ENCODE assay signal across 33 cellular contexts in genomic region chr13:78743972-78744371, GRCh38.
"Had no signal": no experiment of that assay in that cellular context is flagged by ENCODE, and none has a peak within 500 bp of the region (broad histone marks: within the 10 kb centered on the region; RNA-seq: fewer than 3 reads in every experiment).

No MANE protein-coding gene starts in this region.

- H3K36me3 Mint-ChIP-seq: activated naive CD4-positive, alpha-beta T cell treated with anti-CD3 and anti-CD28 coated beads, Interleukin-2, amount 10 ng/mL, durations not matched to agents 7 days and 5 days; activated naive CD4-positive, alpha-beta T cell treated with anti-CD3 and anti-CD28 coated beads, Interleukin-2, amount 50 U/mL, for 72 hours; activated naive CD8-positive, alpha-beta T cell treated with anti-CD3 and anti-CD28 coated beads, Interleukin-2, amount 10 ng/mL, durations not matched to agents 7 days and 5 days; brain had no signal

- H3K27me3 ChIP-seq: ascending aorta, breast epithelium, cardiac muscle cell, colonic mucosa, gastroesophageal sphincter had no signal

- H3K4me3 ChIP-seq: ascending aorta, breast epithelium, cardiac muscle cell, colonic mucosa, esophagus squamous epithelium, gastroesophageal sphincter had no signal

- H3K4me3 Mint-ChIP-seq: activated CD4-positive, alpha-beta memory T cell treated with anti-CD3 and anti-CD28 coated beads, Interleukin-2, amount 10 ng/mL, durations not matched to agents 7 days and 5 days; activated CD4-positive, alpha-beta T cell treated with anti-CD3 and anti-CD28 coated beads for 36 hours; activated CD4-positive, alpha-beta T cell treated with anti-CD3 and anti-CD28 coated beads, Interleukin-2, amount 10 ng/mL, durations not matched to agents 24 days and 14 days; activated naive CD4-positive, alpha-beta T cell treated with anti-CD3 and anti-CD28 coated beads, Interleukin-2, amount 10 ng/mL, durations not matched to agents 7 days and 5 days; activated naive CD8-positive, alpha-beta T cell treated with anti-CD3 and anti-CD28 coated beads, Interleukin-2, amount 10 ng/mL, durations not matched to agents 7 days and 5 days; activated T-cell treated with anti-CD3 and anti-CD28 coated beads, Interleukin-2, amount 50 U/mL, for 24 hours; activated T-cell treated with anti-CD3 and anti-CD28 coated beads, Interleukin-2, amount 50 U/mL, for 72 hours; brain; T-helper 2 cell treated with Interferon-gamma antibody and Interleukin-4, amounts not matched to agents 5 μg/mL and 100 μg/mL, for 36 hours had no signal

- H3K27me3 Mint-ChIP-seq: activated CD4-positive, alpha-beta memory T cell treated with anti-CD3 and anti-CD28 coated beads, Interleukin-2, amount 10 ng/mL, durations not matched to agents 7 days and 5 days had no signal

- H3K36me3 ChIP-seq: ascending aorta, breast epithelium, cardiac muscle cell, colonic mucosa, esophagus squamous epithelium, gastroesophageal sphincter, WERI-Rb-1 had no signal

- H3K27ac Mint-ChIP-seq: activated CD4-positive, alpha-beta memory T cell treated with anti-CD3 and anti-CD28 coated beads, Interleukin-2, amount 10 ng/mL, durations not matched to agents 7 days and 5 days; activated CD4-positive, alpha-beta T cell treated with anti-CD3 and anti-CD28 coated beads for 36 hours; activated CD4-positive, alpha-beta T cell treated with anti-CD3 and anti-CD28 coated beads, Interleukin-2, amount 10 ng/mL, durations not matched to agents 24 days and 14 days; activated naive CD4-positive, alpha-beta T cell treated with anti-CD3 and anti-CD28 coated beads, Interleukin-2, amount 10 ng/mL, durations not matched to agents 7 days and 5 days; activated naive CD4-positive, alpha-beta T cell treated with anti-CD3 and anti-CD28 coated beads, Interleukin-2, amount 50 U/mL, for 72 hours; activated naive CD8-positive, alpha-beta T cell treated with anti-CD3 and anti-CD28 coated beads, Interleukin-2, amount 10 ng/mL, durations not matched to agents 7 days and 5 days; activated T-cell treated with anti-CD3 and anti-CD28 coated beads, Interleukin-2, amount 50 U/mL, for 24 hours; activated T-cell treated with anti-CD3 and anti-CD28 coated beads, Interleukin-2, amount 50 U/mL, for 72 hours; brain; T-helper 2 cell treated with Interferon-gamma antibody and Interleukin-4, amounts not matched to agents 5 μg/mL and 100 μg/mL, for 36 hours had no signal

- FAIRE-seq: endometrium, endothelial cell of umbilical vein had no signal

- H3K9me3 Mint-ChIP-seq: activated CD4-positive, alpha-beta memory T cell treated with anti-CD3 and anti-CD28 coated beads, Interleukin-2, amount 10 ng/mL, durations not matched to agents 7 days and 5 days; activated CD4-positive, alpha-beta T cell treated with anti-CD3 and anti-CD28 coated beads, Interleukin-2, amount 10 ng/mL, durations not matched to agents 24 days and 14 days; activated naive CD4-positive, alpha-beta T cell treated with anti-CD3 and anti-CD28 coated beads, Interleukin-2, amount 10 ng/mL, durations not matched to agents 7 days and 5 days; activated naive CD4-positive, alpha-beta T cell treated with anti-CD3 and anti-CD28 coated beads, Interleukin-2, amount 50 U/mL, for 72 hours; activated naive CD8-positive, alpha-beta T cell treated with anti-CD3 and anti-CD28 coated beads, Interleukin-2, amount 10 ng/mL, durations not matched to agents 7 days and 5 days; activated T-cell treated with anti-CD3 and anti-CD28 coated beads, Interleukin-2, amount 50 U/mL, for 24 hours; activated T-cell treated with anti-CD3 and anti-CD28 coated beads, Interleukin-2, amount 50 U/mL, for 72 hours; brain; T-helper 2 cell treated with Interferon-gamma antibody and Interleukin-4, amounts not matched to agents 5 μg/mL and 100 μg/mL, for 36 hours had no signal

- DNase-seq: activated CD4-positive, alpha-beta memory T cell treated with anti-CD3 and anti-CD28 coated beads, Interleukin-2, amount 10 ng/mL, durations not matched to agents 7 days and 5 days; activated CD4-positive, alpha-beta T cell treated with anti-CD3 and anti-CD28 coated beads for 36 hours; activated CD4-positive, alpha-beta T cell treated with anti-CD3 and anti-CD28 coated beads, Interleukin-2, amount 10 ng/mL, durations not matched to agents 24 days and 14 days; activated CD4-positive, CD25-positive, alpha-beta regulatory T cell; activated CD4-positive, CD25-positive, alpha-beta regulatory T cell treated with anti-CD3 and anti-CD28 coated beads, Interleukin-2, amount 50 U/mL, for 72 hours; activated CD8-positive, alpha-beta memory T cell treated with anti-CD3 and anti-CD28 coated beads, Interleukin-2, amount 50 U/mL, for 48 hours; activated gamma-delta T cell; activated naive CD4-positive, alpha-beta T cell; activated naive CD4-positive, alpha-beta T cell treated with anti-CD3 and anti-CD28 coated beads, Interleukin-2, amount 10 ng/mL, durations not matched to agents 7 days and 5 days; activated naive CD8-positive, alpha-beta T cell treated with anti-CD3 and anti-CD28 coated beads, Interleukin-2, amount 10 ng/mL, durations not matched to agents 7 days and 5 days; activated T-cell treated with anti-CD3 and anti-CD28 coated beads for 4 hours; activated T-cell treated with anti-CD3 and anti-CD28 coated beads, Interleukin-2, amount 50 U/mL, for 24 hours; activated T-cell treated with anti-CD3 and anti-CD28 coated beads, Interleukin-2, amount 50 U/mL, for 72 hours; central memory CD4-positive, alpha-beta T cell; cerebellar nuclear complex; colonic mucosa; effector CD8-positive, alpha-beta T cell; esophagus squamous epithelium; foreskin melanocyte; head of caudate nucleus; hippocampal formation; T1000; WERI-Rb-1 had no signal

- H3K4me1 ChIP-seq: ascending aorta, breast epithelium, colonic mucosa, esophagus squamous epithelium, gastroesophageal sphincter had no signal

- ATAC-seq: activated CD4-positive, alpha-beta T cell treated with anti-CD3 and anti-CD28 coated beads for 36 hours; activated naive CD4-positive, alpha-beta T cell treated with anti-CD3 and anti-CD28 coated beads, Interleukin-2, amount 50 U/mL, for 72 hours; activated T-cell treated with anti-CD3 and anti-CD28 coated beads, Interleukin-2, amount 50 U/mL, for 72 hours; gastroesophageal sphincter had no signal

- H3K4me1 Mint-ChIP-seq: activated CD4-positive, alpha-beta memory T cell treated with anti-CD3 and anti-CD28 coated beads, Interleukin-2, amount 10 ng/mL, durations not matched to agents 7 days and 5 days; activated CD4-positive, alpha-beta T cell treated with anti-CD3 and anti-CD28 coated beads for 36 hours; activated CD4-positive, alpha-beta T cell treated with anti-CD3 and anti-CD28 coated beads, Interleukin-2, amount 10 ng/mL, durations not matched to agents 24 days and 14 days; activated naive CD4-positive, alpha-beta T cell treated with anti-CD3 and anti-CD28 coated beads, Interleukin-2, amount 10 ng/mL, durations not matched to agents 7 days and 5 days; activated naive CD8-positive, alpha-beta T cell treated with anti-CD3 and anti-CD28 coated beads, Interleukin-2, amount 10 ng/mL, durations not matched to agents 7 days and 5 days had no signal

- H3K27ac ChIP-seq: ascending aorta, breast epithelium, cardiac muscle cell, colonic mucosa, epithelial cell of prostate, esophagus squamous epithelium, gastroesophageal sphincter, WERI-Rb-1 had no signal

- H3K9me3 ChIP-seq: ascending aorta, breast epithelium, colonic mucosa, esophagus squamous epithelium, gastroesophageal sphincter had no signal
